ENCODE assay signal across 35 cellular contexts in genomic region chr12:82620917-82621316, GRCh38.
"Had no signal": no experiment of that assay in that cellular context is flagged by ENCODE, and none has a peak within 500 bp of the region (broad histone marks: within the 10 kb centered on the region; RNA-seq: fewer than 3 reads in every experiment).

No MANE protein-coding gene starts in this region.

- H3K4me3 ChIP-seq: MG63 had no signal

- DNase-seq: Karpas-422, Kasumi-1, MG63, MM.1S, MV-4-11, NCI-H1048, NCI-H1092, NCI-H1092 treated with DMSO at 0.1 percent for 48 hours, NCI-H1105, NCI-H1105 treated with DMSO at 0.1 percent for 48 hours, NCI-H1417, NCI-H1417 treated with DMSO at 0.1 percent for 48 hours, NCI-H1436, NCI-H1436 treated with DMSO at 0.1 percent for 48 hours, NCI-H146, NCI-H1694, NCI-H1694 treated with DMSO at 0.1 percent for 48 hours, NCI-H187, NCI-H187 treated with DMSO at 0.1 percent for 48 hours, NCI-H1930, NCI-H2029, NCI-H2029 treated with DMSO at 0.1 percent for 48 hours, NCI-H2081, NCI-H2081 treated with DMSO at 0.1 percent for 48 hours, NCI-H2107, NCI-H2171, NCI-H2171 treated with DMSO at 0.1 percent for 48 hours, NCI-H2227 treated with DMSO at 0.1 percent for 48 hours, NCI-H226, NCI-H345, NCI-H446, NCI-H446 treated with DMSO at 0.1 percent for 48 hours, NCI-H510A, NCI-H510A treated with DMSO at 0.1 percent for 48 hours had no signal

- H3K36me3 ChIP-seq: MG63 had no signal

- H3K9me3 ChIP-seq: MG63 had no signal

- H3K9ac ChIP-seq: KMS-11 had no signal

- H3K27ac ChIP-seq: KMS-11 had no signal

- H3K27me3 ChIP-seq: MG63 had no signal

- H3K4me2 ChIP-seq: KMS-11 had no signal
